In genomic region chr20:51374961-51375360, GRCh38 we compare ENCODE assay signal across 24 cellular contexts.
"Had no signal": no experiment of that assay in that cellular context is flagged by ENCODE, and none has a peak within 500 bp of the region (broad histone marks: within the 10 kb centered on the region; RNA-seq: fewer than 3 reads in every experiment).

No MANE protein-coding gene starts in this region.

- H3K27ac Mint-ChIP-seq: activated CD8-positive, alpha-beta T cell treated with anti-CD3 and anti-CD28 coated beads, Interleukin-2, amount 10 ng/mL, durations not matched to agents 7 days and 5 days; dendritic cell treated with granulocyte-macrophage colony-stimulating factor and Interleukin-4, amounts not matched to agents 40 ng/mL and 50 ng/mL, for 4 days had no signal

- H3K4me3 Mint-ChIP-seq: activated CD8-positive, alpha-beta T cell treated with anti-CD3 and anti-CD28 coated beads, Interleukin-2, amount 10 ng/mL, durations not matched to agents 7 days and 5 days; dendritic cell treated with granulocyte-macrophage colony-stimulating factor and Interleukin-4, amounts not matched to agents 40 ng/mL and 50 ng/mL, for 4 days; naive thymus-derived CD8-positive, alpha-beta T cell; T-cell had no signal

- H3K27me3 ChIP-seq: left lung, neutrophil, ovary, upper lobe of left lung had no signal

- H3K27ac ChIP-seq: left lung, neutrophil, ovary, thoracic aorta, upper lobe of left lung, WERI-Rb-1 had no signal

- FAIRE-seq: small intestine, TTC549 had no signal

- DNase-seq: activated CD4-positive, alpha-beta T cell treated with anti-CD3 and anti-CD28 coated beads for 1 hour; activated CD4-positive, alpha-beta T cell treated with anti-CD3 and anti-CD28 coated beads, Interleukin-2, amount 50 U/mL, for 1 hour; activated CD8-positive, alpha-beta T cell treated with anti-CD3 and anti-CD28 coated beads, Interleukin-2, amount 10 ng/mL, durations not matched to agents 7 days and 5 days; activated gamma-delta T cell treated with Interleukin-2 at 50 U/mL for 16 hours; effector CD4-positive, alpha-beta T cell; foreskin melanocyte; glutamatergic neuron; hippocampal formation; kidney glomerular epithelial cell; ovary; small intestine; stimulated activated CD4-positive, alpha-beta T cell treated with anti-CD3 and anti-CD28 coated beads, Interleukin-15, amount 100 ng/mL, for 24 hours; stimulated activated naive CD4-positive, alpha-beta T cell; T-cell; upper lobe of left lung; WERI-Rb-1 had no signal

- H3K9me3 Mint-ChIP-seq: activated naive CD4-positive, alpha-beta T cell treated with anti-CD3 and anti-CD28 coated beads, Interleukin-2, amount 50 U/mL, for 72 hours; dendritic cell treated with granulocyte-macrophage colony-stimulating factor and Interleukin-4, amounts not matched to agents 40 ng/mL and 50 ng/mL, for 4 days; naive thymus-derived CD8-positive, alpha-beta T cell; T-cell had no signal

- H3K27me3 Mint-ChIP-seq: naive thymus-derived CD8-positive, alpha-beta T cell; T-cell had no signal

- ATAC-seq: activated CD8-positive, alpha-beta T cell treated with anti-CD3 and anti-CD28 coated beads, Interleukin-2, amount 10 ng/mL, durations not matched to agents 7 days and 5 days; activated naive CD4-positive, alpha-beta T cell treated with anti-CD3 and anti-CD28 coated beads, Interleukin-2, amount 50 U/mL, for 72 hours; esophagus mucosa; left lung; naive thymus-derived CD8-positive, alpha-beta T cell; T-cell had no signal

- H3K9me3 ChIP-seq: left lung, neutrophil, ovary, thoracic aorta, upper lobe of left lung had no signal

- H3K36me3 ChIP-seq: left lung, neutrophil, ovary, thoracic aorta, upper lobe of left lung, WERI-Rb-1 had no signal

- H3K36me3 Mint-ChIP-seq: activated naive CD4-positive, alpha-beta T cell treated with anti-CD3 and anti-CD28 coated beads, Interleukin-2, amount 50 U/mL, for 72 hours had no signal

- H3K4me1 ChIP-seq: left lung had no signal

- H3K4me3 ChIP-seq: left lung, ovary, thoracic aorta, upper lobe of left lung had no signal
